In the genomic region with DNA sequence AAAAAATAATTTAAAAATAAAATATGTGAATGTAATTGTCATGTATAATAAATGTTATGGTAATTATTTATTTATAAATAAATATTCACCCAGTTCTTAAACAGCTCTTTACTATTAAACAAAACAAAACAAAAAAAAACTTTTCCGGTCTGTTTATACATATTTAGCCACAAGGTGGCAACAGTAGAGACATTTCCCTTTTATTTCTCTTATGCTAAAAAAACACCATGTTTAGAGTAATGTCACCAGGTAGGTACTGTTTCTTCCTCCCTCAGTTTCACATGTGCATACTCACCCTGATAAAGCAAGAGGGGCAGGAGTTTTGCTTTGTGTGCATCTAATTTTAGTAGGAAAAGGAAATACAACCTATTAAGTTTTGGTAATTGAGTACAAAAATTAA, we compare ENCODE assay signal across 1 cellular context.
TF ChIP-seq lines count a peak whose summit lies in the region.

No MANE protein-coding gene starts in this region.

TF ChIP-seq in Ishikawa, 13 proteins besides CTCF, POLR2A, EP300 and RAD21 (continued from another document):
- TF ChIP-seq, protein P1, sequence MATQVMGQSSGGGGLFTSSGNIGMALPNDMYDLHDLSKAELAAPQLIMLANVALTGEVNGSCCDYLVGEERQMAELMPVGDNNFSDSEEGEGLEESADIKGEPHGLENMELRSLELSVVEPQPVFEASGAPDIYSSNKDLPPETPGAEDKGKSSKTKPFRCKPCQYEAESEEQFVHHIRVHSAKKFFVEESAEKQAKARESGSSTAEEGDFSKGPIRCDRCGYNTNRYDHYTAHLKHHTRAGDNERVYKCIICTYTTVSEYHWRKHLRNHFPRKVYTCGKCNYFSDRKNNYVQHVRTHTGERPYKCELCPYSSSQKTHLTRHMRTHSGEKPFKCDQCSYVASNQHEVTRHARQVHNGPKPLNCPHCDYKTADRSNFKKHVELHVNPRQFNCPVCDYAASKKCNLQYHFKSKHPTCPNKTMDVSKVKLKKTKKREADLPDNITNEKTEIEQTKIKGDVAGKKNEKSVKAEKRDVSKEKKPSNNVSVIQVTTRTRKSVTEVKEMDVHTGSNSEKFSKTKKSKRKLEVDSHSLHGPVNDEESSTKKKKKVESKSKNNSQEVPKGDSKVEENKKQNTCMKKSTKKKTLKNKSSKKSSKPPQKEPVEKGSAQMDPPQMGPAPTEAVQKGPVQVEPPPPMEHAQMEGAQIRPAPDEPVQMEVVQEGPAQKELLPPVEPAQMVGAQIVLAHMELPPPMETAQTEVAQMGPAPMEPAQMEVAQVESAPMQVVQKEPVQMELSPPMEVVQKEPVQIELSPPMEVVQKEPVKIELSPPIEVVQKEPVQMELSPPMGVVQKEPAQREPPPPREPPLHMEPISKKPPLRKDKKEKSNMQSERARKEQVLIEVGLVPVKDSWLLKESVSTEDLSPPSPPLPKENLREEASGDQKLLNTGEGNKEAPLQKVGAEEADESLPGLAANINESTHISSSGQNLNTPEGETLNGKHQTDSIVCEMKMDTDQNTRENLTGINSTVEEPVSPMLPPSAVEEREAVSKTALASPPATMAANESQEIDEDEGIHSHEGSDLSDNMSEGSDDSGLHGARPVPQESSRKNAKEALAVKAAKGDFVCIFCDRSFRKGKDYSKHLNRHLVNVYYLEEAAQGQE (IDR thresholded peaks at IDR 0.05; ENCODE audit: low read depth), result no peak
- TF ChIP-seq, protein P2, sequence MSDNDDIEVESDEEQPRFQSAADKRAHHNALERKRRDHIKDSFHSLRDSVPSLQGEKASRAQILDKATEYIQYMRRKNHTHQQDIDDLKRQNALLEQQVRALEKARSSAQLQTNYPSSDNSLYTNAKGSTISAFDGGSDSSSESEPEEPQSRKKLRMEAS (IDR thresholded peaks at IDR 0.05), result no peak
- TF ChIP-seq ZBTB7A (IDR thresholded peaks at IDR 0.05; ENCODE audit: low read depth) (no peak), CREB1 (IDR thresholded peaks at IDR 0.05; ENCODE audit: low read depth) (no peak), TCF12 (IDR thresholded peaks at IDR 0.05; ENCODE audit: low read depth) (no peak), FOXM1 (IDR thresholded peaks at IDR 0.05; ENCODE audit: borderline replicate concordance, low read depth) (no peak), EGR1 (IDR thresholded peaks at IDR 0.05) (no peak), TEAD4 (IDR thresholded peaks at IDR 0.05) (no peak), NFIC (IDR thresholded peaks at IDR 0.05) (no peak)
